ENCODE assay signal across 2 cellular contexts in the genomic region with DNA sequence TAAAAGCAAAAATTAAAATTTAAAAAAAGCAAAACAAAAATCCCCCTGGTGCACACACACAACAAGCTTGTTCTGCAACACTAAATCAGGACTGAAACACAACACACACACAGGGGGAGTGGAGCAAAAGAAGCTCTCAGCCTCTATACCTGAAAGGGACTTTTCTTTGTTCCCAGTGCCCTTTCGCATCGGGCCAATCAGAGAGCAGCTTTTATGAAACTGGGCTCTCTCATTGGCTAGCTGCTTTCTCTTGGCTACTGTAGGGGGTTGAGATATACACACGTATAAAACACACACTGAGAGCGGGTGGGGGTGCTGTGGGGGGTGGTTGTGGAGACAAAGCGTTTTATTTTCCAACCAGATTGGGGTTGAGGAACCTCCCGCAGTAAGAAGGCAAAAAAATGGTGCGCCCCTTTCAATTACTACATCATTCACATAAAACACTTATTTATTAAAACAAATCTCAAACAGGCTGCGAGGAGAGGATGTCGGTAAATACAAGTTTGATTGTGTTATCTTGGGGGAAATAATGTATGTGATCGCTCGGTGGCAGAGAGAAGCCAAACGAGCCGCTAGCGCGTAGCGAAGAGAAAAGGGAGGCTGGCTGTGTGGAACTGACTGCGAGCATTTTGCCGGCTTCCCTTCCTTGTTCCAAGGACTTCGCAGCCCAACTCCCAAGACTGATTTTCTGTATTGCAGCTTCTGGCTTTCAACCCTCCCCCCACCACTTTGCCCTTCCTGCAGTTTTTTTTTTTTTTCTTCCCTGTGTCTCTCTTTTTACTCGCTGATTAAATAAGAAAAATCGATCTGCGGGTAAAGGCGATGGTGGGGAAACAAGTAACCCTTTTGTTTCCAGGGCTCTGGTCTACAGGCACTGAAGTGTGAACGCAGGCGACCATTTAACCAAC.
TF ChIP-seq lines count a peak whose summit lies in the region.

No MANE protein-coding gene starts in this region.

TF ChIP-seq in HEK293, 187 proteins besides CTCF, POLR2A, EP300 and RAD21 (continued from another document and continues in another):
- TF ChIP-seq, protein P1, sequence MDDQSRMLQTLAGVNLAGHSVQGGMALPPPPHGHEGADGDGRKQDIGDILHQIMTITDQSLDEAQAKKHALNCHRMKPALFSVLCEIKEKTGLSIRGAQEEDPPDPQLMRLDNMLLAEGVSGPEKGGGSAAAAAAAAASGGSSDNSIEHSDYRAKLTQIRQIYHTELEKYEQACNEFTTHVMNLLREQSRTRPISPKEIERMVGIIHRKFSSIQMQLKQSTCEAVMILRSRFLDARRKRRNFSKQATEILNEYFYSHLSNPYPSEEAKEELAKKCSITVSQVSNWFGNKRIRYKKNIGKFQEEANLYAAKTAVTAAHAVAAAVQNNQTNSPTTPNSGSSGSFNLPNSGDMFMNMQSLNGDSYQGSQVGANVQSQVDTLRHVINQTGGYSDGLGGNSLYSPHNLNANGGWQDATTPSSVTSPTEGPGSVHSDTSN (CRISPR knock-in tag; IDR thresholded peaks at IDR 0.05), result no peak
- TF ChIP-seq, protein P2, sequence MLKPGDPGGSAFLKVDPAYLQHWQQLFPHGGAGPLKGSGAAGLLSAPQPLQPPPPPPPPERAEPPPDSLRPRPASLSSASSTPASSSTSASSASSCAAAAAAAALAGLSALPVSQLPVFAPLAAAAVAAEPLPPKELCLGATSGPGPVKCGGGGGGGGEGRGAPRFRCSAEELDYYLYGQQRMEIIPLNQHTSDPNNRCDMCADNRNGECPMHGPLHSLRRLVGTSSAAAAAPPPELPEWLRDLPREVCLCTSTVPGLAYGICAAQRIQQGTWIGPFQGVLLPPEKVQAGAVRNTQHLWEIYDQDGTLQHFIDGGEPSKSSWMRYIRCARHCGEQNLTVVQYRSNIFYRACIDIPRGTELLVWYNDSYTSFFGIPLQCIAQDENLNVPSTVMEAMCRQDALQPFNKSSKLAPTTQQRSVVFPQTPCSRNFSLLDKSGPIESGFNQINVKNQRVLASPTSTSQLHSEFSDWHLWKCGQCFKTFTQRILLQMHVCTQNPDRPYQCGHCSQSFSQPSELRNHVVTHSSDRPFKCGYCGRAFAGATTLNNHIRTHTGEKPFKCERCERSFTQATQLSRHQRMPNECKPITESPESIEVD (tag by site-specific recombination; IDR thresholded peaks at IDR 0.05), result peak; percentile 96
- no peak for TF ChIP-seq ZNF701 (tag by site-specific recombination; IDR thresholded peaks at IDR 0.05)
- peak; percentile 93 for TF ChIP-seq GLIS1 (tag by site-specific recombination; IDR thresholded peaks at IDR 0.05)
- TF ChIP-seq, protein P3, sequence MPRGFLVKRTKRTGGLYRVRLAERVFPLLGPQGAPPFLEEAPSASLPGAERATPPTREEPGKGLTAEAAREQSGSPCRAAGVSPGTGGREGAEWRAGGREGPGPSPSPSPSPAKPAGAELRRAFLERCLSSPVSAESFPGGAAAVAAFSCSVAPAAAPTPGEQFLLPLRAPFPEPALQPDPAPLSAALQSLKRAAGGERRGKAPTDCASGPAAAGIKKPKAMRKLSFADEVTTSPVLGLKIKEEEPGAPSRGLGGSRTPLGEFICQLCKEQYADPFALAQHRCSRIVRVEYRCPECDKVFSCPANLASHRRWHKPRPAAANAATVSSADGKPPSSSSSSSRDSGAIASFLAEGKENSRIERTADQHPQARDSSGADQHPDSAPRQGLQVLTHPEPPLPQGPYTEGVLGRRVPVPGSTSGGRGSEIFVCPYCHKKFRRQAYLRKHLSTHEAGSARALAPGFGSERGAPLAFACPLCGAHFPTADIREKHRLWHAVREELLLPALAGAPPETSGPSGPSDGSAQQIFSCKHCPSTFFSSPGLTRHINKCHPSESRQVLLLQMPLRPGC (tag by site-specific recombination; IDR thresholded peaks at IDR 0.05), result no peak
- TF ChIP-seq OSR2 (tag by site-specific recombination; IDR thresholded peaks at IDR 0.05), result peak; percentile 90
- no peak for TF ChIP-seq MEIS1 (CRISPR knock-in tag; IDR thresholded peaks at IDR 0.05; ENCODE audit: borderline replicate concordance)
- no peak for TF ChIP-seq ZNF416 (tag by site-specific recombination; IDR thresholded peaks at IDR 0.05)
- TF ChIP-seq, protein P4, sequence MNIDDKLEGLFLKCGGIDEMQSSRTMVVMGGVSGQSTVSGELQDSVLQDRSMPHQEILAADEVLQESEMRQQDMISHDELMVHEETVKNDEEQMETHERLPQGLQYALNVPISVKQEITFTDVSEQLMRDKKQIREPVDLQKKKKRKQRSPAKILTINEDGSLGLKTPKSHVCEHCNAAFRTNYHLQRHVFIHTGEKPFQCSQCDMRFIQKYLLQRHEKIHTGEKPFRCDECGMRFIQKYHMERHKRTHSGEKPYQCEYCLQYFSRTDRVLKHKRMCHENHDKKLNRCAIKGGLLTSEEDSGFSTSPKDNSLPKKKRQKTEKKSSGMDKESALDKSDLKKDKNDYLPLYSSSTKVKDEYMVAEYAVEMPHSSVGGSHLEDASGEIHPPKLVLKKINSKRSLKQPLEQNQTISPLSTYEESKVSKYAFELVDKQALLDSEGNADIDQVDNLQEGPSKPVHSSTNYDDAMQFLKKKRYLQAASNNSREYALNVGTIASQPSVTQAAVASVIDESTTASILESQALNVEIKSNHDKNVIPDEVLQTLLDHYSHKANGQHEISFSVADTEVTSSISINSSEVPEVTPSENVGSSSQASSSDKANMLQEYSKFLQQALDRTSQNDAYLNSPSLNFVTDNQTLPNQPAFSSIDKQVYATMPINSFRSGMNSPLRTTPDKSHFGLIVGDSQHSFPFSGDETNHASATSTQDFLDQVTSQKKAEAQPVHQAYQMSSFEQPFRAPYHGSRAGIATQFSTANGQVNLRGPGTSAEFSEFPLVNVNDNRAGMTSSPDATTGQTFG (tag by site-specific recombination; IDR thresholded peaks at IDR 0.05; ENCODE audit: borderline replicate concordance), result no peak
- TF ChIP-seq ZNF501 (tag by site-specific recombination; IDR thresholded peaks at IDR 0.05), result peak; percentile 81
- TF ChIP-seq ZNF555 (tag by site-specific recombination; conservative IDR thresholded peaks at IDR 0.05), result no peak
- TF ChIP-seq ZNF707 (tag by site-specific recombination; IDR thresholded peaks at IDR 0.05), result no peak
- TF ChIP-seq, protein P5, sequence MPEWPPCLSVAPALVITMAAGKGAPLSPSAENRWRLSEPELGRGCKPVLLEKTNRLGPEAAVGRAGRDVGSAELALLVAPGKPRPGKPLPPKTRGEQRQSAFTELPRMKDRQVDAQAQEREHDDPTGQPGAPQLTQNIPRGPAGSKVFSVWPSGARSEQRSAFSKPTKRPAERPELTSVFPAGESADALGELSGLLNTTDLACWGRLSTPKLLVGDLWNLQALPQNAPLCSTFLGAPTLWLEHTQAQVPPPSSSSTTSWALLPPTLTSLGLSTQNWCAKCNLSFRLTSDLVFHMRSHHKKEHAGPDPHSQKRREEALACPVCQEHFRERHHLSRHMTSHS (tag by site-specific recombination; IDR thresholded peaks at IDR 0.05), result no peak
- no peak for TF ChIP-seq ZFP41 (tag by site-specific recombination; IDR thresholded peaks at IDR 0.05; ENCODE audit: borderline replicate concordance)
- no peak for TF ChIP-seq ZNF521 (tag by site-specific recombination; IDR thresholded peaks at IDR 0.05)
- TF ChIP-seq ZNF423 (tag by site-specific recombination; IDR thresholded peaks at IDR 0.05), result no peak
- TF ChIP-seq ZNF292 (tag by site-specific recombination; IDR thresholded peaks at IDR 0.05; ENCODE audit: borderline replicate concordance, low read depth), result no peak
- no peak for TF ChIP-seq YY1 (tag by site-specific recombination; IDR thresholded peaks at IDR 0.05)
- peak; percentile 83 for TF ChIP-seq ZNF341 (tag by site-specific recombination; IDR thresholded peaks at IDR 0.05; ENCODE audit: low read depth)
- TF ChIP-seq ZNF202 (tag by site-specific recombination; IDR thresholded peaks at IDR 0.05; ENCODE audit: borderline replicate concordance), result no peak

TF ChIP-seq in HepG2, 621 proteins besides CTCF, POLR2A, EP300 and RAD21 (continued from another document and continues in another):
- 0 out of 2 replicates have a peak, but pooled peaks have one; percentile 50 for TF ChIP-seq RXRB (CRISPR knock-in tag; IDR thresholded peaks at IDR 0.05; ENCODE audit: borderline replicate concordance)
- TF ChIP-seq, protein P6, sequence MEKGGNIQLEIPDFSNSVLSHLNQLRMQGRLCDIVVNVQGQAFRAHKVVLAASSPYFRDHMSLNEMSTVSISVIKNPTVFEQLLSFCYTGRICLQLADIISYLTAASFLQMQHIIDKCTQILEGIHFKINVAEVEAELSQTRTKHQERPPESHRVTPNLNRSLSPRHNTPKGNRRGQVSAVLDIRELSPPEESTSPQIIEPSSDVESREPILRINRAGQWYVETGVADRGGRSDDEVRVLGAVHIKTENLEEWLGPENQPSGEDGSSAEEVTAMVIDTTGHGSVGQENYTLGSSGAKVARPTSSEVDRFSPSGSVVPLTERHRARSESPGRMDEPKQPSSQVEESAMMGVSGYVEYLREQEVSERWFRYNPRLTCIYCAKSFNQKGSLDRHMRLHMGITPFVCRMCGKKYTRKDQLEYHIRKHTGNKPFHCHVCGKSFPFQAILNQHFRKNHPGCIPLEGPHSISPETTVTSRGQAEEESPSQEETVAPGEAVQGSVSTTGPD (CRISPR knock-in tag; IDR thresholded peaks at IDR 0.05), result no peak
- no peak for TF ChIP-seq DNMT1 (CRISPR knock-in tag; IDR thresholded peaks at IDR 0.05)
- TF ChIP-seq ZNF263 (CRISPR knock-in tag; IDR thresholded peaks at IDR 0.05), result 0 out of 2 replicates have a peak, but pooled peaks have one; percentile 15
- TF ChIP-seq ZFP36 (IDR thresholded peaks at IDR 0.05; ENCODE audit: borderline replicate concordance, low read depth, low read length, partially characterized antibody), result no peak
- TF ChIP-seq, protein P7, sequence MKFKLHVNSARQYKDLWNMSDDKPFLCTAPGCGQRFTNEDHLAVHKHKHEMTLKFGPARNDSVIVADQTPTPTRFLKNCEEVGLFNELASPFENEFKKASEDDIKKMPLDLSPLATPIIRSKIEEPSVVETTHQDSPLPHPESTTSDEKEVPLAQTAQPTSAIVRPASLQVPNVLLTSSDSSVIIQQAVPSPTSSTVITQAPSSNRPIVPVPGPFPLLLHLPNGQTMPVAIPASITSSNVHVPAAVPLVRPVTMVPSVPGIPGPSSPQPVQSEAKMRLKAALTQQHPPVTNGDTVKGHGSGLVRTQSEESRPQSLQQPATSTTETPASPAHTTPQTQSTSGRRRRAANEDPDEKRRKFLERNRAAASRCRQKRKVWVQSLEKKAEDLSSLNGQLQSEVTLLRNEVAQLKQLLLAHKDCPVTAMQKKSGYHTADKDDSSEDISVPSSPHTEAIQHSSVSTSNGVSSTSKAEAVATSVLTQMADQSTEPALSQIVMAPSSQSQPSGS (CRISPR knock-in tag; IDR thresholded peaks at IDR 0.05), result 0 out of 2 replicates have a peak, but pooled peaks have one; percentile 22
- TF ChIP-seq NCOR1 (IDR thresholded peaks at IDR 0.05; ENCODE audit: borderline replicate concordance, low read length), result 0 out of 2 replicates have a peak, but pooled peaks have one; percentile 28
- TF ChIP-seq, protein P8, sequence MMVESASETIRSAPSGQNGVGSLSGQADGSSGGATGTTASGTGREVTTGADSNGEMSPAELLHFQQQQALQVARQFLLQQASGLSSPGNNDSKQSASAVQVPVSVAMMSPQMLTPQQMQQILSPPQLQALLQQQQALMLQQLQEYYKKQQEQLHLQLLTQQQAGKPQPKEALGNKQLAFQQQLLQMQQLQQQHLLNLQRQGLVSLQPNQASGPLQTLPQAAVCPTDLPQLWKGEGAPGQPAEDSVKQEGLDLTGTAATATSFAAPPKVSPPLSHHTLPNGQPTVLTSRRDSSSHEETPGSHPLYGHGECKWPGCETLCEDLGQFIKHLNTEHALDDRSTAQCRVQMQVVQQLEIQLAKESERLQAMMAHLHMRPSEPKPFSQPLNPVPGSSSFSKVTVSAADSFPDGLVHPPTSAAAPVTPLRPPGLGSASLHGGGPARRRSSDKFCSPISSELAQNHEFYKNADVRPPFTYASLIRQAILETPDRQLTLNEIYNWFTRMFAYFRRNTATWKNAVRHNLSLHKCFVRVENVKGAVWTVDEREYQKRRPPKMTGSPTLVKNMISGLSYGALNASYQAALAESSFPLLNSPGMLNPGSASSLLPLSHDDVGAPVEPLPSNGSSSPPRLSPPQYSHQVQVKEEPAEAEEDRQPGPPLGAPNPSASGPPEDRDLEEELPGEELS (CRISPR knock-in tag; IDR thresholded peaks at IDR 0.05), result no peak; the same call in none of the 2 replicates
- no peak; the same call in 1 of the 2 replicates for TF ChIP-seq ZMYM3 (CRISPR knock-in tag; IDR thresholded peaks at IDR 0.05)
- TF ChIP-seq ZBTB7B (CRISPR knock-in tag; IDR thresholded peaks at IDR 0.05), result 0 out of 2 replicates have a peak, but pooled peaks have one; percentile 21
- no peak for TF ChIP-seq MAF1 (CRISPR knock-in tag; IDR thresholded peaks at IDR 0.05; ENCODE audit: borderline replicate concordance)
- TF ChIP-seq DNMT3B (CRISPR knock-in tag; conservative IDR thresholded peaks at IDR 0.05), result no peak
- TF ChIP-seq GPN1 (CRISPR knock-in tag; IDR thresholded peaks at IDR 0.05; ENCODE audit: borderline replicate concordance), result no peak
- no peak for TF ChIP-seq ZNF83 (CRISPR knock-in tag; IDR thresholded peaks at IDR 0.05; ENCODE audit: borderline replicate concordance)
- peak; percentile 18; the same call in 1 of the 2 replicates for TF ChIP-seq ETV5 (CRISPR knock-in tag; IDR thresholded peaks at IDR 0.05; ENCODE audit: borderline replicate concordance)
- TF ChIP-seq, protein P9, sequence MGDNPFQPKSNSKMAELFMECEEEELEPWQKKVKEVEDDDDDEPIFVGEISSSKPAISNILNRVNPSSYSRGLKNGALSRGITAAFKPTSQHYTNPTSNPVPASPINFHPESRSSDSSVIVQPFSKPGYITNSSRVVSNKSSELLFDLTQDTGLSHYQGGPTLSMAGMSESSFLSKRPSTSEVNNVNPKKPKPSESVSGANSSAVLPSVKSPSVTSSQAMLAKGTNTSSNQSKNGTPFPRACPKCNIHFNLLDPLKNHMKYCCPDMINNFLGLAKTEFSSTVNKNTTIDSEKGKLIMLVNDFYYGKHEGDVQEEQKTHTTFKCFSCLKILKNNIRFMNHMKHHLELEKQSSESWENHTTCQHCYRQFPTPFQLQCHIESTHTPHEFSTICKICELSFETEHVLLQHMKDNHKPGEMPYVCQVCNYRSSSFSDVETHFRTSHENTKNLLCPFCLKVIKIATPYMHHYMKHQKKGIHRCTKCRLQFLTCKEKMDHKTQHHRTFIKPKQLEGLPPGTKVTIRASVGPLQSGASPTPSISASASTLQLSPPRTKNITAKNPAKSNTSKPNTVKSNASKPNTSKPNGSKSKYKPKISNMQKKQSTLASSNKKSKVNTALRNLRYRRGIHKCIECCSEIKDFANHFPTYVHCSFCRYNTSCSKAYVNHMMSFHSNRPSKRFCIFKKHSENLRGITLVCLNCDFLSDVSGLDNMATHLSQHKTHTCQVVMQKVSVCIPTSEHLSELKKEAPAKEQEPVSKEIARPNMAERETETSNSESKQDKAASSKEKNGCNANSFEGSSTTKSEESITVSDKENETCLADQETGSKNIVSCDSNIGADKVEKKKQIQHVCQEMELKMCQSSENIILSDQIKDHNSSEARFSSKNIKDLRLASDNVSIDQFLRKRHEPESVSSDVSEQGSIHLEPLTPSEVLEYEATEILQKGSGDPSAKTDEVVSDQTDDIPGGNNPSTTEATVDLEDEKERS (CRISPR knock-in tag; IDR thresholded peaks at IDR 0.05), result no peak
- TF ChIP-seq, protein P10, sequence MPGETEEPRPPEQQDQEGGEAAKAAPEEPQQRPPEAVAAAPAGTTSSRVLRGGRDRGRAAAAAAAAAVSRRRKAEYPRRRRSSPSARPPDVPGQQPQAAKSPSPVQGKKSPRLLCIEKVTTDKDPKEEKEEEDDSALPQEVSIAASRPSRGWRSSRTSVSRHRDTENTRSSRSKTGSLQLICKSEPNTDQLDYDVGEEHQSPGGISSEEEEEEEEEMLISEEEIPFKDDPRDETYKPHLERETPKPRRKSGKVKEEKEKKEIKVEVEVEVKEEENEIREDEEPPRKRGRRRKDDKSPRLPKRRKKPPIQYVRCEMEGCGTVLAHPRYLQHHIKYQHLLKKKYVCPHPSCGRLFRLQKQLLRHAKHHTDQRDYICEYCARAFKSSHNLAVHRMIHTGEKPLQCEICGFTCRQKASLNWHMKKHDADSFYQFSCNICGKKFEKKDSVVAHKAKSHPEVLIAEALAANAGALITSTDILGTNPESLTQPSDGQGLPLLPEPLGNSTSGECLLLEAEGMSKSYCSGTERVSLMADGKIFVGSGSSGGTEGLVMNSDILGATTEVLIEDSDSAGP (CRISPR knock-in tag; IDR thresholded peaks at IDR 0.05; ENCODE audit: borderline replicate concordance), result no peak
